In the genomic region with DNA sequence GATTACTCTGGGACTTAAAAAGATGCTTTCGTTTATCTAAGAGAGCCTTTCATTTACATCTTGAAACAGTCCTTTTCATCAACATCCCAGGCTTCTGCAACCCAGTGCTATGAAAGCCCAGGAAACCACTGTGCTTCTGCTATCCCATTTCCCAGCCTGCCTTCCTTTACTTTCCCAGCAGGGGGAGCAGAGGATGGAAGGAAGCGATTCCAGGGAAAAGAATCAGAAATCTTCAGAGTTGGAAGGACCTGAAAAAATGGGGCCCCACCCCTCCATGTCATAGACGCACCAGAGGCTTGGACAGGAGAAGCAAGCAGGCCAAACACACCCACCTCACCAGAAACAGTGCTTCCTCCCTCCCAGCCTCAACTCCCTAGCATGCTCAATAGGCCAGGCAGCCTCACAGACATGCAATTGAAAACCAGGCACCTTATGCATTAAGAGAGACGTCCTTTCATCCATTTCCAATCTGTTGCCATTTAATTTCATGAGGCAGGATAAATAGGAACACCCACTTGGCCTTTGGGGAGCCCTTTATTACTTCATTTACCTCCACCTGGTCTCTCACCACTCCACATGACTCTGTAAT, we compare ENCODE assay signal across 7 cellular contexts.
DNase-seq lines count a peak whose midpoint lies in the region; ATAC-seq and TF ChIP-seq lines count a peak whose summit lies in the region.

No MANE protein-coding gene starts in this region.

- DNase-seq in SK-MEL-5 (ENCODE audit: low read depth, low spot score): peak; percentile 58
- peak in 1 of 5 donors; percentile 8 for DNase-seq in heart left ventricle
- DNase-seq in stromal cell of bone marrow (ENCODE audit: low read depth): peak; percentile 23
- no peak for DNase-seq in NCI-H2171 treated with DMSO at 0.1 percent for 48 hours (lab: John Stamatoyannopoulos, UW)
- DNase-seq in NCI-H146 (lab: John Stamatoyannopoulos, UW): no peak

- POLR2A ChIA-PET in HEK293 (lab: Yijun Ruan, JAX): no interaction called here

- H3K9me3 ChIP-seq in HEK293 (ENCODE audit: control insufficient read depth, insufficient read depth, low read depth, low read length) (no peaks in the 10 kb centered on the region), heart left ventricle (peaks cover 0 to 17% (median 3%) of the 10 kb centered on the region in 12 donors)

- CTCF ChIA-PET in HEK293 (lab: Yijun Ruan, JAX): interaction anchor here (0.6 to 1.5 kb wide), 17 partner anchors 10 to 778 kb away, joined by 3 to 6 read pairs (median 4); no protein-coding TSS in a partner anchor

- H3K4me3 ChIP-seq in HEK293 (ENCODE audit: low read depth, low read length): no peak overlapping the region
- H3K4me3 ChIP-seq in heart left ventricle: no peak overlapping the region

- ATAC-seq in heart left ventricle: peak in 1 of 4 donors; percentile 29
- no peak for ATAC-seq in HG02678 (IDR thresholded peaks at IDR 0.05; ENCODE audit: unreplicated experiment)

- H3K36me3 ChIP-seq in HEK293 (ENCODE audit: control insufficient read depth in 2 of 2, insufficient read depth in 1 of 2, low read length in 2 of 2): no peaks in the 10 kb centered on the region
- H3K36me3 ChIP-seq in heart left ventricle: no peaks in the 10 kb centered on the region

- TF ChIP-seq CTCF in HEK293 (tag by site-specific recombination; IDR thresholded peaks at IDR 0.05): peak; percentile 24; the same call in 1 of the 2 replicates
- peak; percentile 40 to 72 (median 58) for TF ChIP-seq CTCF in heart left ventricle (IDR thresholded peaks at IDR 0.05)

- intact Hi-C loops in heart left ventricle (cut with DNase I): loop anchor here in 7 of 10 donors (2.0 to 10.0 kb wide), 10 partner anchors 62 to 1048 kb away; no protein-coding TSS in a partner anchor

- WGBS in heart left ventricle, 4 donors: 19 to 34% (median 26%) methylated on average over 4 of the region's 4 CpGs

- no peak for TF ChIP-seq POLR2A in heart left ventricle (IDR thresholded peaks at IDR 0.05)

- no peaks in the 10 kb centered on the region for H3K27me3 ChIP-seq in heart left ventricle

- H3K27ac ChIP-seq in HEK293 (ENCODE audit: extremely low read depth, low read depth, low read length): no peak overlapping the region
- H3K27ac ChIP-seq in heart left ventricle: no peak overlapping the region

- in situ Hi-C loops in SK-MEL-5 (cut with HindIII; ENCODE audit: low pct_unique_long_range_greater_than_20kb, low sequenced_read_pairs): no loop called here

- H3K4me1 ChIP-seq in HEK293 (ENCODE audit: control insufficient read depth, insufficient read depth, low read length): no peaks in the 10 kb centered on the region
- H3K4me1 ChIP-seq in heart left ventricle: peaks cover 0 to 5% (median 0%) of the 10 kb centered on the region in 12 donors

TF ChIP-seq in HEK293, 187 proteins besides CTCF, POLR2A, EP300 and RAD21:
- TF ChIP-seq ZNF266 (tag by site-specific recombination; IDR thresholded peaks at IDR 0.05; ENCODE audit: low read depth): no peak
- TF ChIP-seq ZNF292 (tag by site-specific recombination; IDR thresholded peaks at IDR 0.05; ENCODE audit: borderline replicate concordance, low read depth): no peak
- TF ChIP-seq FEZF1 (tag by site-specific recombination; IDR thresholded peaks at IDR 0.05): no peak
- no peak for TF ChIP-seq ZSCAN23 (tag by site-specific recombination; IDR thresholded peaks at IDR 0.05)
- no peak for TF ChIP-seq ZNF558 (tag by site-specific recombination; IDR thresholded peaks at IDR 0.05)
- TF ChIP-seq ZNF830 (tag by site-specific recombination; IDR thresholded peaks at IDR 0.05; ENCODE audit: low read depth): no peak
- TF ChIP-seq ZNF747 (tag by site-specific recombination; IDR thresholded peaks at IDR 0.05): no peak
- no peak for TF ChIP-seq IKZF3 (tag by site-specific recombination; IDR thresholded peaks at IDR 0.05)
- TF ChIP-seq, protein P1, sequence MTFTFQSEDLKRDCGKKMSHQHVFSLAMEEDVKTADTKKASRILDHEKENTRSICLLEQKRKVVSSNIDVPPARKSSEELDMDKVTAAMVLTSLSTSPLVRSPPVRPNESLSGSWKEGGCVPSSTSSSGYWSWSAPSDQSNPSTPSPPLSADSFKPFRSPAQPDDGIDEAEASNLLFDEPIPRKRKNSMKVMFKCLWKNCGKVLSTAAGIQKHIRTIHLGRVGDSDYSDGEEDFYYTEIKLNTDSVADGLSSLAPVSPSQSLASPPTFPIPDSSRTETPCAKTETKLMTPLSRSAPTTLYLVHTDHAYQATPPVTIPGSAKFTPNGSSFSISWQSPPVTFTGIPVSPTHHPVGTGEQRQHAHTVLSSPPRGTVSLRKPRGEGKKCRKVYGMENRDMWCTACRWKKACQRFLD (tag by site-specific recombination; IDR thresholded peaks at IDR 0.05): no peak
TF ChIP-seq in HEK293: peak in this region for 0.

Comparison
In these comparisons a context has a peak if more than half of its experiments do, and no peak if none do; other contexts are left out.
1. DNase-seq: peak in SK-MEL-5 (single experiment) and stromal cell of bone marrow (single experiment); none in NCI-H2171 treated with DMSO at 0.1 percent for 48 hours (single experiment) and NCI-H146 (single experiment).